8 cellular contexts compared by ENCODE assay signal in genomic region chr6:158536084-158536890, GRCh38. TPM values are rescaled to one million over a fixed set of nuclear protein-coding genes. Genes with fewer than 3 reads are reported as not detected.
DNase-seq lines count a peak whose midpoint lies in the region; ATAC-seq and TF ChIP-seq lines count a peak whose summit lies in the region.

No MANE protein-coding gene starts in this region.

- peak overlapping the region in 2 of 3 donors; percentile 38 to 48 for H3K4me3 ChIP-seq in liver (ENCODE audit: low read depth in 1 of 3, low read length in 3 of 3)

- DNase-seq in SIG-M5 treated with dmso at 0.1 percent for 504 hours (lab: John Stamatoyannopoulos, UW; ENCODE audit: unreplicated experiment), result peak; percentile 37
- DNase-seq in SIG-M5 (lab: John Stamatoyannopoulos, UW), result no peak
- DNase-seq in NCI-H345 (lab: John Stamatoyannopoulos, UW), result peak; percentile 74
- DNase-seq in activated CD4-positive, alpha-beta T cell treated with anti-CD3 and anti-CD28 coated beads, Interleukin-2, amount 50 U/mL, for 24 hours (ENCODE audit: low read depth in 1 of 2, low spot score in 1 of 2), result peak; percentile 39 to 48
- DNase-seq in dermis blood vessel endothelial cell, result peak; percentile 81
- peak; percentile 68 for DNase-seq in stimulated activated CD4-positive, alpha-beta T cell treated with anti-CD3 and anti-CD28 coated beads, Interleukin-4, amount 100 ng/mL, for 1 hour

- H3K9ac ChIP-seq in liver (ENCODE audit: low read depth in 1 of 2, low read length in 2 of 2), result no peak overlapping the region

- H3K9me3 ChIP-seq in liver (ENCODE audit: control insufficient read depth in 4 of 4, low read length in 3 of 4), result peaks cover 0 to 5% (median 2%) of the 10 kb centered on the region in 4 donors

- H3K27ac ChIP-seq in liver (ENCODE audit: low read depth in 1 of 2, low read length in 2 of 2), result no peak overlapping the region

- peak in 1 of 2 donors; percentile 17 for TF ChIP-seq RAD21 in liver (IDR thresholded peaks at IDR 0.05)

- no peak for TF ChIP-seq CTCF in liver (IDR thresholded peaks at IDR 0.05; ENCODE audit: low read depth, low read length, missing input control)

- H3K36me3 ChIP-seq in liver (ENCODE audit: control insufficient read depth in 4 of 4, insufficient read depth in 3 of 4, low read depth in 1 of 4, low read length in 3 of 4), result no peaks in the 10 kb centered on the region

- 6% methylated on average over 75 of the region's 75 CpGs for WGBS in liver

- H3K27me3 ChIP-seq in liver (ENCODE audit: control insufficient read depth in 4 of 4, insufficient read depth in 4 of 4, low read length in 3 of 4), result peaks cover 0 to 8% (median 4%) of the 10 kb centered on the region in 4 donors

- H3K4me1 ChIP-seq in liver (ENCODE audit: control insufficient read depth in 4 of 4, insufficient read depth in 4 of 4, low read length in 3 of 4), result peaks cover 0 to 14% (median 10%) of the 10 kb centered on the region in 4 donors

- no peak for ATAC-seq in GM19397 (IDR thresholded peaks at IDR 0.05; ENCODE audit: unreplicated experiment)

TF ChIP-seq in liver, 16 proteins besides CTCF, POLR2A, EP300 and RAD21:
- TF ChIP-seq FOXA2 (IDR thresholded peaks at IDR 0.05), result no peak
- TF ChIP-seq HNF4A (conservative IDR thresholded peaks at IDR 0.05), result peak in 1 of 2 donors; percentile 49
- TF ChIP-seq JUND (IDR thresholded peaks at IDR 0.05), result no peak
- TF ChIP-seq NR2F2 (IDR thresholded peaks at IDR 0.05), result peak; percentile 83
- TF ChIP-seq FOXA1 (IDR thresholded peaks at IDR 0.05), result no peak
- TF ChIP-seq MAX (IDR thresholded peaks at IDR 0.05), result no peak
- no peak for TF ChIP-seq SP1 (IDR thresholded peaks at IDR 0.05)
- no peak for TF ChIP-seq YY1 (IDR thresholded peaks at IDR 0.05)
- no peak for TF ChIP-seq TAF1 (conservative IDR thresholded peaks at IDR 0.05)
- no peak for TF ChIP-seq EGR1 (IDR thresholded peaks at IDR 0.05; ENCODE audit: low read depth in 2 of 2)
- TF ChIP-seq ZBTB33 (IDR thresholded peaks at IDR 0.05), result no peak
- TF ChIP-seq RXRA (IDR thresholded peaks at IDR 0.05), result peak in 1 of 2 donors; percentile 19
- no peak for TF ChIP-seq HNF4G (IDR thresholded peaks at IDR 0.05)
- TF ChIP-seq ATF3 (IDR thresholded peaks at IDR 0.05), result no peak
- peak; percentile 100 for TF ChIP-seq REST (IDR thresholded peaks at IDR 0.05)
- TF ChIP-seq GABPA (IDR thresholded peaks at IDR 0.05 in 1 of 2, conservative IDR thresholded peaks at IDR 0.05 in 1 of 2), result no peak

RNA-seq across cellular contexts. Expression of gene TMEM181, which starts 23.6 kb away (rescaled TPM):
- 43.9 and 57.9 TPM in 2 replicates for total RNA-seq in dermis blood vessel endothelial cell
- total RNA-seq in liver, result 10 to 100 TPM; 15.5 to 15.6 TPM
- 1 to 10 TPM; 6.4 to 9.7 TPM for polyA plus RNA-seq in liver
